In genomic region chr2:218655751-218656150, GRCh38 we compare ENCODE assay signal across 16 cellular contexts. TPM values are rescaled to one million over a fixed set of nuclear protein-coding genes. Genes with fewer than 3 reads are reported as not detected.
A peak's percentile ranks its signal among the peaks of the same experiment; 100 is the strongest.
DNase-seq lines count a peak whose midpoint lies in the region; ATAC-seq, FAIRE-seq and TF ChIP-seq lines count a peak whose summit lies in the region.
"Had no signal": no experiment of that assay in that cellular context is flagged by ENCODE, and none has a peak within 500 bp of the region (broad histone marks: within the 10 kb centered on the region; RNA-seq: fewer than 3 reads in every experiment).

No MANE protein-coding gene starts in this region.

- BruUV-seq in GM12878 (replicated peaks; lab: Mats Ljungman, UMichigan), result no TSS peak

- TF ChIP-seq RAD21 in GM12878 (IDR thresholded peaks at IDR 0.05; ENCODE audit: insufficient read depth, low read depth, low read length), result no peak

- H3K9me3 Mint-ChIP-seq in activated CD8-positive, alpha-beta memory T cell treated with anti-CD3 and anti-CD28 coated beads, Interleukin-2, amount 10 ng/mL, durations not matched to agents 7 days and 5 days (ENCODE audit: low read depth), result no peaks in the 10 kb centered on the region
- H3K9me3 Mint-ChIP-seq: CD14-positive monocyte; CD8-positive, alpha-beta memory T cell had no signal

- H3K27ac ChIP-seq in GM12878 (ENCODE audit: control insufficient read depth, insufficient read depth) (no peak overlapping the region), gastrocnemius medialis (peak overlapping the region; percentile 95 to 98 (median 97))
- H3K27ac ChIP-seq: 22Rv1, GM23248 had no signal

- H3K9me3 ChIP-seq in GM12878 (replicated peaks; ENCODE audit: control insufficient read depth, insufficient read depth, low read length) (no peaks in the 10 kb centered on the region), gastrocnemius medialis (no peaks in the 10 kb centered on the region)
- H3K9me3 ChIP-seq: Caco-2 had no signal

- peaks cover 13 to 22% of the 10 kb centered on the region in 2 experiments; a peak in 3 of 4 replicates for H3K36me3 ChIP-seq in GM12878 (ENCODE audit: control insufficient read depth in 2 of 2, insufficient read depth in 2 of 2, low read length in 1 of 2)
- H3K36me3 ChIP-seq in gastrocnemius medialis, result peaks cover 0 to 56% of the 10 kb centered on the region in 2 donors

- 0 out of 2 replicates have a peak overlapping the region, but pooled peaks have one; percentile 27 for H3K9ac ChIP-seq in GM12878 (ENCODE audit: control insufficient read depth, insufficient read depth, low read length)
- H3K9ac ChIP-seq: GM23248 had no signal

- no peak for ATAC-seq in activated CD8-positive, alpha-beta memory T cell treated with anti-CD3 and anti-CD28 coated beads, Interleukin-2, amount 10 ng/mL, durations not matched to agents 7 days and 5 days
- no peak for ATAC-seq in GM12878
- peak; percentile 74 for ATAC-seq in left ventricle myocardium superior
- peak; percentile 87 to 91 for ATAC-seq in gastrocnemius medialis

- TF ChIP-seq CTCF in GM12878 (IDR thresholded peaks at IDR 0.05 in 2 of 3, conservative IDR thresholded peaks at IDR 0.05 in 1 of 3; ENCODE audit: control insufficient read depth in 2 of 3, extremely low read depth in 1 of 3, insufficient read depth in 1 of 3, low read depth in 3 of 3, low read length in 3 of 3), result no peak
- TF ChIP-seq CTCF in gastrocnemius medialis (IDR thresholded peaks at IDR 0.05 in 4 of 5, conservative IDR thresholded peaks at IDR 0.05 in 1 of 5), result no peak

- H4K20me1 ChIP-seq in GM12878 (ENCODE audit: control insufficient read depth, insufficient read depth), result no peaks in the 10 kb centered on the region

- H3K27me3 ChIP-seq in GM12878 (replicated peaks in 1 of 2; ENCODE audit: control insufficient read depth in 2 of 2, insufficient read depth in 2 of 2, low read length in 1 of 2) (no peaks in the 10 kb centered on the region), gastrocnemius medialis (no peaks in the 10 kb centered on the region)

- H3K4me3 Mint-ChIP-seq in activated CD8-positive, alpha-beta memory T cell treated with anti-CD3 and anti-CD28 coated beads, Interleukin-2, amount 10 ng/mL, durations not matched to agents 7 days and 5 days, result no peak overlapping the region
- H3K4me3 Mint-ChIP-seq: CD14-positive monocyte had no signal

- WGBS in GM12878 (ENCODE audit: insufficient coverage, insufficient replicate concordance, low lambda C conversion rate, missing lambda C conversion rate), result 97% methylated on average over 2 of the region's 2 CpGs

- peaks cover 23% of the 10 kb centered on the region for H3K36me3 Mint-ChIP-seq in activated CD8-positive, alpha-beta memory T cell treated with anti-CD3 and anti-CD28 coated beads, Interleukin-2, amount 10 ng/mL, durations not matched to agents 7 days and 5 days

- no peak overlapping the region for H2AFZ ChIP-seq in GM12878 (ENCODE audit: control insufficient read depth, low read depth, low read length)
- H2AFZ ChIP-seq: GM23248 had no signal

- no peak for DNase-seq in activated CD8-positive, alpha-beta memory T cell treated with anti-CD3 and anti-CD28 coated beads, Interleukin-2, amount 10 ng/mL, durations not matched to agents 7 days and 5 days
- DNase-seq in activated CD8-positive, alpha-beta memory T cell treated with anti-CD3 and anti-CD28 coated beads for 24 hours, result no peak
- DNase-seq in GM12878 (ENCODE audit: low read depth, low spot score) (no peak), left ventricle myocardium superior (peak; percentile 41), gastrocnemius medialis (peak; percentile 79 to 93), mucosa of gallbladder (ENCODE audit: low spot score) (no peak), activated gamma-delta T cell (lab: John Stamatoyannopoulos, UW) (no peak)
- no peak for DNase-seq in activated CD4-positive, alpha-beta T cell treated with anti-CD3 and anti-CD28 coated beads for 1 hour
- DNase-seq: Caco-2; CD8-positive, alpha-beta memory T cell; DND-41; GDM1; GM23248; H7 had no signal

- in situ Hi-C loops in GM12878 (cut with MboI), result no loop called here
- in situ Hi-C loops in gastrocnemius medialis (cut with MboI; ENCODE audit: low sequenced_read_pairs in 4 of 4), result loop anchor here in 3 of 4 donors (25.0 kb wide), 3 partner anchors 243 to 732 kb away; partner anchors contain the start of genes TMBIM1 (in 3 of the 3), VIL1 (in 2 of the 3) and DNPEP (in 1 of the 3)

- SMC1A ChIA-PET in GM12878 (lab: Charles Lee; ENCODE audit: uncharacterized antibody, unreplicated experiment), result interaction anchor here (1.0 kb wide), 2 partner anchors 11 to 194 kb away, joined by 3 to 4 read pairs; no protein-coding TSS in a partner anchor

- H3K27me3 Mint-ChIP-seq in activated CD8-positive, alpha-beta memory T cell treated with anti-CD3 and anti-CD28 coated beads, Interleukin-2, amount 10 ng/mL, durations not matched to agents 7 days and 5 days, result no peaks in the 10 kb centered on the region
- H3K27me3 Mint-ChIP-seq: CD8-positive, alpha-beta memory T cell had no signal

- H3K79me2 ChIP-seq in GM12878 (ENCODE audit: control insufficient read depth, insufficient read depth, low read length), result peaks cover 31% of the 10 kb centered on the region

- intact Hi-C loops in GM12878 (cut with micrococcal nuclease; ENCODE audit: unreplicated experiment) (loop anchor here (5.0 to 10.0 kb wide), 2 partner anchors 258 to 361 kb away; partner anchors contain the start of genes CTDSP1 and TMBIM1), left ventricle myocardium superior (cut with micrococcal nuclease) (no loop called here), gastrocnemius medialis (cut with DNase I; ENCODE audit: low total_unique reads) (loop anchor here (5.0 kb wide), 4 partner anchors 48 to 363 kb away; partner anchors contain the start of genes CTDSP1, PLCD4, PRKAG3 and TMBIM1)

- TF ChIP-seq EP300 in GM12878 (IDR thresholded peaks at IDR 0.05; ENCODE audit: borderline replicate concordance in 1 of 2, control insufficient read depth in 1 of 2, low read depth in 2 of 2, low read length in 2 of 2), result no peak

- peak overlapping the region; percentile 9; the same call in 1 of the 2 replicates for H3K4me2 ChIP-seq in GM12878 (ENCODE audit: control insufficient read depth, insufficient read depth)

- H3K27ac Mint-ChIP-seq in activated CD8-positive, alpha-beta memory T cell treated with anti-CD3 and anti-CD28 coated beads, Interleukin-2, amount 10 ng/mL, durations not matched to agents 7 days and 5 days, result peak overlapping the region; percentile 18

- peaks cover 16% of the 10 kb centered on the region for H3K4me1 ChIP-seq in GM12878 (ENCODE audit: control insufficient read depth, insufficient read depth, low read length)
- peaks cover 46% of the 10 kb centered on the region in 2 donors for H3K4me1 ChIP-seq in gastrocnemius medialis

- POLR2A ChIA-PET in GM12878 (lab: Charles Lee), result interaction anchor here (0.5 to 0.8 kb wide), 2 partner anchors 9 to 98 kb away, joined by 3 to 8 read pairs; no protein-coding TSS in a partner anchor

- TF ChIP-seq POLR2A in GM12878 (IDR thresholded peaks at IDR 0.05; ENCODE audit: low read depth, low read length) (no peak), gastrocnemius medialis (IDR thresholded peaks at IDR 0.05) (no peak)

- RAD21 ChIA-PET in GM12878 (lab: Charles Lee; ENCODE audit: unreplicated experiment), result interaction anchor here (1.0 kb wide), 1 partner anchor 383 kb away, joined by 3 read pairs; no protein-coding TSS in a partner anchor

- CTCF ChIA-PET in activated CD8-positive, alpha-beta memory T cell treated with anti-CD3 and anti-CD28 coated beads, Interleukin-2, amount 10 ng/mL, durations not matched to agents 7 days and 5 days (lab: Charles Lee), result interaction anchor here (1.2 kb wide), 1 partner anchor 192 kb away, joined by 3 read pairs; no protein-coding TSS in a partner anchor
- CTCF ChIA-PET in GM12878 (lab: Yijun Ruan, JAX), result interaction anchor here (1.2 to 1.7 kb wide), 2 partner anchors 17 to 249 kb away, joined by 3 read pairs; partner anchors contain the start of genes RNF25 and STK36

- H3K4me3 ChIP-seq in GM12878 (no peak overlapping the region), gastrocnemius medialis (peak overlapping the region in 2 of 4 donors; percentile 24 to 33)
- H3K4me3 ChIP-seq: GM23248 had no signal

- no peak for FAIRE-seq in GM12878 (lab: Jason Lieb, UNC)

- H3K4me1 Mint-ChIP-seq in activated CD8-positive, alpha-beta memory T cell treated with anti-CD3 and anti-CD28 coated beads, Interleukin-2, amount 10 ng/mL, durations not matched to agents 7 days and 5 days, result peaks cover 30% of the 10 kb centered on the region

RNA-seq across cellular contexts. Expression of gene ZNF142, which starts 3.7 kb away (rescaled TPM):
- 10 to 100 TPM; 54.2 to 55.4 TPM for total RNA-seq in activated CD8-positive, alpha-beta memory T cell treated with anti-CD3 and anti-CD28 coated beads, Interleukin-2, amount 10 ng/mL, durations not matched to agents 7 days and 5 days
- total RNA-seq in GM12878 (2013; cell fraction: nucleolus; rRNA removed), result 57.7 and 64.0 TPM in 2 replicates
- total RNA-seq in GM12878 (2014; rRNA removed) (16.6 and 21.7 TPM in 2 replicates), GM12878 (2014; rRNA removed; fragmentation: Illumina TruSeq; extraction: Trizol) (8.5 and 10.0 TPM in 2 replicates), GM12878 (2021) (33.8 and 40.9 TPM in 2 replicates), left ventricle myocardium superior (21.4 TPM), gastrocnemius medialis (10 to 100 TPM; 13.2 to 46.6 (median 34.0) TPM), mucosa of gallbladder (32.8 TPM)
- polyA plus RNA-seq in GM12878 (2011; ENCODE audit: low read depth), result 6.3 TPM
- polyA plus RNA-seq in GM12878 (2011; rRNA removed) (2.1 and 4.5 TPM in 2 replicates), GM12878 (2014; fragmentation: Illumina TruSeq; extraction: Trizol) (7.2 and 16.3 TPM in 2 replicates), GM12878 (2014; fragmentation: Nextera tagmentation; extraction: Ambion mirVana) (1 to 10 TPM; 1.3 to 2.4 TPM), GM12878 (2014; rRNA removed) (13.8 and 17.1 TPM in 2 replicates), GM12878 (2016; fragmentation: Nextera tagmentation; extraction: Ambion mirVana) (10 to 100 TPM; 19.9 to 21.1 TPM)
- polyA plus RNA-seq in GM12878 (2011; cell fraction: cytosol; rRNA removed), result 9.5 and 10.3 TPM in 2 replicates
- polyA plus RNA-seq in GM12878 (2011; cell fraction: nucleus; rRNA removed), result 30.5 and 38.8 TPM in 2 replicates
- 7.9 and 13.6 TPM in 2 replicates for polyA plus RNA-seq in GM12878 (2012)
- 13.3 and 27.1 TPM in 2 replicates for polyA minus RNA-seq in GM12878 (2011; rRNA and poly(A)+ RNA removed)
- polyA minus RNA-seq in GM12878 (2011; cell fraction: cytosol; rRNA and poly(A)+ RNA removed), result 7.2 and 12.3 TPM in 2 replicates
- 29.1 and 60.8 TPM in 2 replicates for polyA minus RNA-seq in GM12878 (2011; cell fraction: nucleus; rRNA and poly(A)+ RNA removed)

RNA-seq across cellular contexts. Expression of gene BCS1L, which starts 3.7 kb away (rescaled TPM):
- 10 to 100 TPM; 55.2 to 67.6 TPM for total RNA-seq in activated CD8-positive, alpha-beta memory T cell treated with anti-CD3 and anti-CD28 coated beads, Interleukin-2, amount 10 ng/mL, durations not matched to agents 7 days and 5 days
- 34.9 and 40.0 TPM in 2 replicates for total RNA-seq in GM12878 (2013; cell fraction: nucleolus; rRNA removed)
- total RNA-seq in GM12878 (2014; rRNA removed), result 35.1 and 53.7 TPM in 2 replicates
- 33.2 and 40.4 TPM in 2 replicates for total RNA-seq in GM12878 (2014; rRNA removed; fragmentation: Illumina TruSeq; extraction: Trizol)
- total RNA-seq in GM12878 (2021), result 49.0 and 55.8 TPM in 2 replicates
- 20.8 TPM for polyA plus RNA-seq in GM12878 (2011; ENCODE audit: low read depth)
- 42.2 and 61.3 TPM in 2 replicates for polyA plus RNA-seq in GM12878 (2011; rRNA removed)
- polyA plus RNA-seq in GM12878 (2011; cell fraction: cytosol; rRNA removed), result 80.7 and 102 TPM in 2 replicates
- polyA plus RNA-seq in GM12878 (2011; cell fraction: nucleus; rRNA removed), result 275 and 365 TPM in 2 replicates
- polyA plus RNA-seq in GM12878 (2012), result 32.1 and 35.5 TPM in 2 replicates
- 28.9 and 46.1 TPM in 2 replicates for polyA plus RNA-seq in GM12878 (2014; fragmentation: Illumina TruSeq; extraction: Trizol)
- 10 to 100 TPM; 77.1 to 77.8 TPM for polyA plus RNA-seq in GM12878 (2014; fragmentation: Nextera tagmentation; extraction: Ambion mirVana)
- polyA plus RNA-seq in GM12878 (2014; rRNA removed), result 69.2 and 76.5 TPM in 2 replicates
- 100 to 1,000 TPM in 1 of 2 experiments, 10 to 100 TPM in 1; 92.5 to 114 TPM for polyA plus RNA-seq in GM12878 (2016; fragmentation: Nextera tagmentation; extraction: Ambion mirVana)
- polyA minus RNA-seq in GM12878 (2011; rRNA and poly(A)+ RNA removed), result 32.8 and 51.2 TPM in 2 replicates
- 13.6 and 17.5 TPM in 2 replicates for polyA minus RNA-seq in GM12878 (2011; cell fraction: cytosol; rRNA and poly(A)+ RNA removed)
- 22.2 and 36.5 TPM in 2 replicates for polyA minus RNA-seq in GM12878 (2011; cell fraction: nucleus; rRNA and poly(A)+ RNA removed)
- total RNA-seq in left ventricle myocardium superior, result 49.1 TPM
- total RNA-seq in gastrocnemius medialis, result 10 to 100 TPM; 19.6 to 46.9 (median 22.4) TPM
- total RNA-seq in mucosa of gallbladder, result 36.4 TPM

RNA-seq across cellular contexts. Expression of gene RNF25, which starts 16.1 kb away (rescaled TPM):
- total RNA-seq in activated CD8-positive, alpha-beta memory T cell treated with anti-CD3 and anti-CD28 coated beads, Interleukin-2, amount 10 ng/mL, durations not matched to agents 7 days and 5 days, result 10 to 100 TPM; 22.0 to 25.7 TPM
- 6.4 and 9.6 TPM in 2 replicates for total RNA-seq in GM12878 (2013; cell fraction: nucleolus; rRNA removed)
- total RNA-seq in GM12878 (2014; rRNA removed) (45.2 and 45.3 TPM in 2 replicates), GM12878 (2014; rRNA removed; fragmentation: Illumina TruSeq; extraction: Trizol) (29.3 and 30.0 TPM in 2 replicates), GM12878 (2021) (20.6 and 25.3 TPM in 2 replicates), left ventricle myocardium superior (12.4 TPM), gastrocnemius medialis (10 to 100 TPM; 11.7 to 39.1 (median 26.1) TPM), mucosa of gallbladder (28.1 TPM)
- polyA plus RNA-seq in GM12878 (2011; ENCODE audit: low read depth), result 14.0 TPM
- polyA plus RNA-seq in GM12878 (2011; rRNA removed) (38.2 and 70.4 TPM in 2 replicates), GM12878 (2014; fragmentation: Illumina TruSeq; extraction: Trizol) (27.9 and 35.7 TPM in 2 replicates), GM12878 (2014; fragmentation: Nextera tagmentation; extraction: Ambion mirVana) (1 to 10 TPM; 1.3 to 6.9 TPM), GM12878 (2014; rRNA removed) (35.3 and 38.0 TPM in 2 replicates), GM12878 (2016; fragmentation: Nextera tagmentation; extraction: Ambion mirVana) (10 to 100 TPM; 24.6 to 27.4 TPM)
- polyA plus RNA-seq in GM12878 (2011; cell fraction: cytosol; rRNA removed), result 34.9 and 46.8 TPM in 2 replicates
- polyA plus RNA-seq in GM12878 (2011; cell fraction: nucleus; rRNA removed), result 54.6 and 57.0 TPM in 2 replicates
- 19.6 and 25.1 TPM in 2 replicates for polyA plus RNA-seq in GM12878 (2012)
- polyA minus RNA-seq in GM12878 (2011; rRNA and poly(A)+ RNA removed), result 44.5 and 48.4 TPM in 2 replicates
- polyA minus RNA-seq in GM12878 (2011; cell fraction: cytosol; rRNA and poly(A)+ RNA removed), result 14.3 and 17.4 TPM in 2 replicates
- polyA minus RNA-seq in GM12878 (2011; cell fraction: nucleus; rRNA and poly(A)+ RNA removed), result 6.5 and 12.7 TPM in 2 replicates

RNA-seq across cellular contexts. Expression of gene STK36, which starts 16.1 kb away (rescaled TPM):
- total RNA-seq in activated CD8-positive, alpha-beta memory T cell treated with anti-CD3 and anti-CD28 coated beads, Interleukin-2, amount 10 ng/mL, durations not matched to agents 7 days and 5 days, result 10 to 100 TPM; 16.8 to 22.4 TPM
- 77.2 and 81.3 TPM in 2 replicates for total RNA-seq in GM12878 (2013; cell fraction: nucleolus; rRNA removed)
- total RNA-seq in GM12878 (2014; rRNA removed) (12.3 and 18.4 TPM in 2 replicates), GM12878 (2014; rRNA removed; fragmentation: Illumina TruSeq; extraction: Trizol) (6.8 and 7.5 TPM in 2 replicates), GM12878 (2021) (17.0 and 20.0 TPM in 2 replicates), left ventricle myocardium superior (12.9 TPM), gastrocnemius medialis (10 to 100 TPM in 1 of 4 donors, 1 to 10 TPM in 3; 3.0 to 16.3 (median 7.6) TPM), mucosa of gallbladder (71.1 TPM)
- polyA plus RNA-seq in GM12878 (2011; ENCODE audit: low read depth), result 4.1 TPM
- polyA plus RNA-seq in GM12878 (2011; rRNA removed) (15.6 and 22.8 TPM in 2 replicates), GM12878 (2014; fragmentation: Illumina TruSeq; extraction: Trizol) (13.6 and 18.0 TPM in 2 replicates), GM12878 (2014; fragmentation: Nextera tagmentation; extraction: Ambion mirVana) (1 to 10 TPM; 4.0 to 7.3 TPM), GM12878 (2014; rRNA removed) (17.5 and 19.1 TPM in 2 replicates), GM12878 (2016; fragmentation: Nextera tagmentation; extraction: Ambion mirVana) (10 to 100 TPM; 15.2 to 18.1 TPM)
- polyA plus RNA-seq in GM12878 (2011; cell fraction: cytosol; rRNA removed), result 18.2 and 21.0 TPM in 2 replicates
- polyA plus RNA-seq in GM12878 (2011; cell fraction: nucleus; rRNA removed), result 205 and 258 TPM in 2 replicates
- 7.1 and 12.8 TPM in 2 replicates for polyA plus RNA-seq in GM12878 (2012)
- polyA minus RNA-seq in GM12878 (2011; rRNA and poly(A)+ RNA removed), result 11.2 and 22.6 TPM in 2 replicates
- polyA minus RNA-seq in GM12878 (2011; cell fraction: cytosol; rRNA and poly(A)+ RNA removed), result 4.9 and 6.0 TPM in 2 replicates
- 21.2 and 29.1 TPM in 2 replicates for polyA minus RNA-seq in GM12878 (2011; cell fraction: nucleus; rRNA and poly(A)+ RNA removed)

RNA-seq across cellular contexts. Expression of gene PLCD4, which starts 48.1 kb away (rescaled TPM):
- total RNA-seq in activated CD8-positive, alpha-beta memory T cell treated with anti-CD3 and anti-CD28 coated beads, Interleukin-2, amount 10 ng/mL, durations not matched to agents 7 days and 5 days, result under 1 TPM; 0.30 to 0.53 TPM
- 0.23 and 0.49 TPM in 2 replicates for total RNA-seq in GM12878 (2013; cell fraction: nucleolus; rRNA removed)
- total RNA-seq in GM12878 (2014; rRNA removed) (under 0.01 TPM in 1 of 2 replicates, not detected in the other), GM12878 (2014; rRNA removed; fragmentation: Illumina TruSeq; extraction: Trizol) (0.05 TPM in 1 of 2 replicates, not detected in the other), GM12878 (2021) (0.28 TPM in 1 of 2 replicates, not detected in the other), left ventricle myocardium superior (0.55 TPM), gastrocnemius medialis (10 to 100 TPM; 21.6 to 60.9 (median 43.7) TPM), mucosa of gallbladder (0.49 TPM)
- polyA plus RNA-seq in GM12878 (2011; ENCODE audit: low read depth), result 0.43 TPM
- polyA plus RNA-seq in GM12878 (2011; rRNA removed) (0.07 and 0.09 TPM in 2 replicates), GM12878 (2014; fragmentation: Illumina TruSeq; extraction: Trizol) (0.03 and 0.11 TPM in 2 replicates), GM12878 (2014; fragmentation: Nextera tagmentation; extraction: Ambion mirVana) (under 1 TPM; 0.18 to 0.27 TPM), GM12878 (2014; rRNA removed) (0.10 TPM in 1 of 2 replicates, not detected in the other), GM12878 (2016; fragmentation: Nextera tagmentation; extraction: Ambion mirVana) (1 to 10 TPM in 1 of 2 experiments, under 1 TPM in 1; 0.99 to 1.5 TPM)
- 0.03 TPM in 1 of 2 replicates, not detected in the other for polyA plus RNA-seq in GM12878 (2011; cell fraction: cytosol; rRNA removed)
- 0.16 and 0.26 TPM in 2 replicates for polyA plus RNA-seq in GM12878 (2011; cell fraction: nucleus; rRNA removed)
- polyA plus RNA-seq in GM12878 (2012), result 0.53 and 1.0 TPM in 2 replicates
- 0.07 TPM in 1 of 2 replicates, not detected in the other for polyA minus RNA-seq in GM12878 (2011; rRNA and poly(A)+ RNA removed)
- polyA minus RNA-seq in GM12878 (2011; cell fraction: cytosol; rRNA and poly(A)+ RNA removed), result not detected in 2 replicates
- polyA minus RNA-seq in GM12878 (2011; cell fraction: nucleus; rRNA and poly(A)+ RNA removed), result not detected in 2 replicates
- total RNA-seq: H7 had no signal

Comparison
In these comparisons a context has a peak if more than half of its experiments do, and no peak if none do; other contexts are left out.
1. ATAC-seq: peak in left ventricle myocardium superior (single experiment) and gastrocnemius medialis (2 of 2); none in activated CD8-positive, alpha-beta memory T cell treated with anti-CD3 and anti-CD28 coated beads, Interleukin-2, amount 10 ng/mL, durations not matched to agents 7 days and 5 days (single experiment) and GM12878 (single experiment).
2. DNase-seq: peak in left ventricle myocardium superior (single experiment) and gastrocnemius medialis (2 of 2); none in activated CD8-positive, alpha-beta memory T cell treated with anti-CD3 and anti-CD28 coated beads, Interleukin-2, amount 10 ng/mL, durations not matched to agents 7 days and 5 days (single experiment), activated CD8-positive, alpha-beta memory T cell treated with anti-CD3 and anti-CD28 coated beads for 24 hours (single experiment), GM12878 (single experiment), activated CD4-positive, alpha-beta T cell treated with anti-CD3 and anti-CD28 coated beads for 1 hour (single experiment), mucosa of gallbladder (single experiment) and activated gamma-delta T cell (single experiment).